Comparison of ENCODE assay signal across 12 cellular contexts in genomic region chr11:121437018-121437685, GRCh38. TPM values are rescaled to one million over a fixed set of nuclear protein-coding genes. Genes with fewer than 3 reads are reported as not detected.
DNase-seq lines count a peak whose midpoint lies in the region; ATAC-seq and TF ChIP-seq lines count a peak whose summit lies in the region.
"Had no signal": no experiment of that assay in that cellular context is flagged by ENCODE, and none has a peak within 500 bp of the region (broad histone marks: within the 10 kb centered on the region; RNA-seq: fewer than 3 reads in every experiment).

No MANE protein-coding gene starts in this region.

- H4K20me1 ChIP-seq in fibroblast of lung (ENCODE audit: control insufficient read depth, extremely low read depth, insufficient read depth, low read length): no peaks in the 10 kb centered on the region

- H3K9me3 ChIP-seq in right atrium auricular region (no peaks in the 10 kb centered on the region), fibroblast of lung (ENCODE audit: control insufficient read depth, insufficient read depth, low read depth, low read length) (no peaks in the 10 kb centered on the region), SJCRH30 (replicated peaks) (no peaks in the 10 kb centered on the region)
- H3K9me3 ChIP-seq: body of pancreas had no signal

- H3K4me3 ChIP-seq in right atrium auricular region: no peak overlapping the region
- no peak overlapping the region for H3K4me3 ChIP-seq in fibroblast of lung (replicated peaks in 1 of 4; ENCODE audit: control extremely low read depth in 1 of 4, insufficient read depth in 1 of 4, low read depth in 3 of 4, low read length in 4 of 4)
- no peak overlapping the region for H3K4me3 ChIP-seq in SJCRH30
- H3K4me3 ChIP-seq: body of pancreas, PC-9 had no signal

- H3K27me3 ChIP-seq in right atrium auricular region (no peaks in the 10 kb centered on the region), fibroblast of lung (ENCODE audit: control insufficient read depth, insufficient read depth, low read length) (peaks cover 5% of the 10 kb centered on the region), SJCRH30 (no peaks in the 10 kb centered on the region)
- H3K27me3 ChIP-seq: body of pancreas had no signal

- TF ChIP-seq CTCF in right atrium auricular region (IDR thresholded peaks at IDR 0.05) (no peak), fibroblast of lung (conservative IDR thresholded peaks at IDR 0.05 in 1 of 2, IDR thresholded peaks at IDR 0.05 in 1 of 2; ENCODE audit: low read depth in 1 of 2, low read length in 2 of 2) (no peak)

- no peaks in the 10 kb centered on the region for H3K36me3 ChIP-seq in right atrium auricular region
- no peaks in the 10 kb centered on the region for H3K36me3 ChIP-seq in fibroblast of lung (ENCODE audit: control insufficient read depth, insufficient read depth, low read length)
- no peaks in the 10 kb centered on the region for H3K36me3 ChIP-seq in SJCRH30

- no peaks in the 10 kb centered on the region for H3K79me2 ChIP-seq in fibroblast of lung (ENCODE audit: control insufficient read depth, insufficient read depth, low read length)

- H3K9ac ChIP-seq in fibroblast of lung (ENCODE audit: insufficient read depth, low read length): no peak overlapping the region

- H2AFZ ChIP-seq in fibroblast of lung (ENCODE audit: low read length): no peak overlapping the region
- H2AFZ ChIP-seq: PC-9 had no signal

- ATAC-seq in Right ventricle myocardium inferior: peak; percentile 46
- no peak for ATAC-seq in HG03045 (IDR thresholded peaks at IDR 0.05; ENCODE audit: unreplicated experiment)
- ATAC-seq: body of pancreas, T-cell had no signal

- no peak overlapping the region for H3K27ac ChIP-seq in right atrium auricular region
- no peak overlapping the region for H3K27ac ChIP-seq in fibroblast of lung (ENCODE audit: insufficient read depth, low read length)
- peak overlapping the region; percentile 13 for H3K27ac ChIP-seq in substantia nigra (ENCODE audit: low read depth, low read length, poor library complexity, severe bottlenecking)
- no peak overlapping the region for H3K27ac ChIP-seq in SJCRH30
- H3K27ac ChIP-seq: body of pancreas, PC-9 had no signal

- intact Hi-C loops in Right ventricle myocardium inferior (cut with DNase I): no loop called here

- no peak for DNase-seq in Right ventricle myocardium inferior (ENCODE audit: missing footprints)
- DNase-seq in right atrium auricular region (ENCODE audit: low spot score): no peak
- DNase-seq in MV-4-11 (lab: John Stamatoyannopoulos, UW): peak; percentile 46
- DNase-seq in fibroblast of lung (ENCODE audit: low read depth in 2 of 2): peak; percentile 28 to 51
- DNase-seq in substantia nigra (lab: John Stamatoyannopoulos, UW): no peak
- no peak for DNase-seq in SJCRH30
- DNase-seq in hepatic stellate cell (ENCODE audit: low spot score): no peak
- DNase-seq: PC-9, T-cell, trophoblast cell had no signal

- H3K4me1 ChIP-seq in right atrium auricular region (peaks cover 0 to 11% of the 10 kb centered on the region in 2 donors), fibroblast of lung (ENCODE audit: control insufficient read depth, extremely low read depth, insufficient read depth, low read length) (no peaks in the 10 kb centered on the region), SJCRH30 (no peaks in the 10 kb centered on the region)
- H3K4me1 ChIP-seq: body of pancreas had no signal

- no peak overlapping the region for H3K4me2 ChIP-seq in fibroblast of lung (ENCODE audit: extremely low read depth, insufficient read depth, low read length)
- H3K4me2 ChIP-seq: PC-9 had no signal

RNA-seq across cellular contexts. Expression of gene SORL1, which starts 15.0 kb away (rescaled TPM):
- total RNA-seq in Right ventricle myocardium inferior (6.1 TPM), right atrium auricular region (1 to 10 TPM; 6.4 to 7.5 TPM), fibroblast of lung (3.6 and 10.9 TPM in 2 replicates)
- polyA plus RNA-seq in fibroblast of lung: 0.58 and 5.4 TPM in 2 replicates
- 0.38 and 3.3 TPM in 2 replicates for polyA plus RNA-seq in fibroblast of lung (2012)
- 25.9 and 51.8 TPM in 2 replicates for polyA minus RNA-seq in fibroblast of lung (ENCODE audit: low replicate concordance)
- total RNA-seq in SJCRH30 (2014; rRNA removed; shearing (Covaris generic)): 0.10 TPM in 1 of 2 replicates, not detected in the other

Comparison
In these comparisons a context has a peak if more than half of its experiments do, and no peak if none do; other contexts are left out.
1. DNase-seq: peak in MV-4-11 (single experiment) and fibroblast of lung (2 of 2); none in Right ventricle myocardium inferior (single experiment), right atrium auricular region (single experiment), substantia nigra (0 of 49), SJCRH30 (0 of 2) and hepatic stellate cell (single experiment).